In the genomic region with DNA sequence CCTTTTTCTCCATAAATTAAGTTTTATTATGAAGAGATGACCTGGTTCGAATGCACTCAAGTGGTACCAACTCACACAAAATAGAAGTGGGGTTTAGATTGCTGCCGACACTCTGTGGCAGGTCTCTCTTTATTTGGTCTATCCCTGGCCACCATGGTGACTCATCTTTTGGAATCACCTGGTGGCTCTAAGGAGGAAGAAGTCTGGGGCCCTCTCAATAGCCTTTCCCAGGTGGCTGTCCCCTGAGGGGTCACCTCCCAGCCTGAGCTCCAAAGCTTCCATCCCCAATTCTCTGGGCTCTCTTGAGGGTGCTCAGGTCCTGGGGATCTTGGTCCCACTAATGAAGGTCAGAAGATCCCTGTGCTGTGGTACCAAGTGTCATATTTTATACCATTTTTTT, we compare ENCODE assay signal across 1 cellular context.
TF ChIP-seq lines count a peak whose summit lies in the region.

No MANE protein-coding gene starts in this region.

TF ChIP-seq in WTC11, 78 proteins besides CTCF, POLR2A, EP300 and RAD21 (continued from another document):
- TF ChIP-seq, protein P1, sequence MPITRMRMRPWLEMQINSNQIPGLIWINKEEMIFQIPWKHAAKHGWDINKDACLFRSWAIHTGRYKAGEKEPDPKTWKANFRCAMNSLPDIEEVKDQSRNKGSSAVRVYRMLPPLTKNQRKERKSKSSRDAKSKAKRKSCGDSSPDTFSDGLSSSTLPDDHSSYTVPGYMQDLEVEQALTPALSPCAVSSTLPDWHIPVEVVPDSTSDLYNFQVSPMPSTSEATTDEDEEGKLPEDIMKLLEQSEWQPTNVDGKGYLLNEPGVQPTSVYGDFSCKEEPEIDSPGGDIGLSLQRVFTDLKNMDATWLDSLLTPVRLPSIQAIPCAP (CRISPR knock-in tag; IDR thresholded peaks at IDR 0.05) = no peak
- TF ChIP-seq, protein P2, sequence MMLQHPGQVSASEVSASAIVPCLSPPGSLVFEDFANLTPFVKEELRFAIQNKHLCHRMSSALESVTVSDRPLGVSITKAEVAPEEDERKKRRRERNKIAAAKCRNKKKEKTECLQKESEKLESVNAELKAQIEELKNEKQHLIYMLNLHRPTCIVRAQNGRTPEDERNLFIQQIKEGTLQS (CRISPR knock-in tag; conservative IDR thresholded peaks at IDR 0.05) = no peak
- no peak for TF ChIP-seq TCF7 (CRISPR knock-in tag; IDR thresholded peaks at IDR 0.05; ENCODE audit: low read depth)
TF ChIP-seq in WTC11: peak in this region for 0.
